Comparison of ENCODE assay signal across 8 cellular contexts in genomic region chr18:47800756-47801155, GRCh38.
"Had no signal": no experiment of that assay in that cellular context is flagged by ENCODE, and none has a peak within 500 bp of the region (broad histone marks: within the 10 kb centered on the region; RNA-seq: fewer than 3 reads in every experiment).

No MANE protein-coding gene starts in this region.

- ATAC-seq: HCT116, K562 had no signal

- H3K4me1 ChIP-seq: HAP-1 had no signal

- H3K4me3 ChIP-seq: HAP-1, K562 had no signal

- DNase-seq: GOT3, H7, HFFc6, IMR-90, KG1 had no signal

- H3K36me3 ChIP-seq: HAP-1 had no signal

- H3K9me3 ChIP-seq: HAP-1 had no signal
